In genomic region chrX:75522565-75523411, GRCh38 we compare ENCODE assay signal across 8 cellular contexts. TPM values are rescaled to one million over a fixed set of nuclear protein-coding genes. Genes with fewer than 3 reads are reported as not detected.
A peak's percentile ranks its signal among the peaks of the same experiment; 100 is the strongest.
DNase-seq lines count a peak whose midpoint lies in the region; ATAC-seq and TF ChIP-seq lines count a peak whose summit lies in the region.

ZDHHC15 (minus strand) TSS chrX:75523037; CDS start chrX:75523024, 13 bp downstream.

- H3K27ac ChIP-seq in PC-3 (ENCODE audit: low read length) = no peak within 1 kb of the TSS
- no peak within 1 kb of the TSS for H3K27ac ChIP-seq in osteoblast (ENCODE audit: low read depth, low read length)
- peak within 1 kb of the TSS; percentile 77 to 82 for H3K27ac ChIP-seq in tibial artery

- H3K79me2 ChIP-seq in PC-3 (ENCODE audit: low read length) (no peaks in the 10 kb centered on the region), osteoblast (ENCODE audit: insufficient read depth, low read length) (no peaks in the 10 kb centered on the region)

- no peak within 1 kb of the TSS for H3K9ac ChIP-seq in PC-3 (ENCODE audit: low read length)

- TF ChIP-seq CTCF in PC-3 (conservative IDR thresholded peaks at IDR 0.05; ENCODE audit: low read depth, low read length) = no peak
- no peak for TF ChIP-seq CTCF in osteoblast (IDR thresholded peaks at IDR 0.05; ENCODE audit: extremely low read depth, low read depth, low read length)
- no peak for TF ChIP-seq CTCF in tibial artery (IDR thresholded peaks at IDR 0.05)

- DNase-seq in PC-3 (peak; percentile 1), Right ventricle myocardium superior (peak; percentile 71), osteoblast (ENCODE audit: insufficient read length, low spot score, missing footprints) (peak; percentile 11), tibial artery (peak; percentile 63 to 79), GOT3 (lab: John Stamatoyannopoulos, UW) (no peak), SIG-M5 treated with dmso at 0.1 percent for 504 hours (lab: John Stamatoyannopoulos, UW; ENCODE audit: unreplicated experiment) (no peak)
- DNase-seq in activated naive CD4-positive, alpha-beta T cell treated with anti-CD3 and anti-CD28 coated beads, Interleukin-2, amount 50 U/mL, for 16 hours = peak; percentile 65

- no TSS peak for BruUV-seq in PC-3 (replicated peaks; lab: Mats Ljungman, UMichigan)

- H4K20me1 ChIP-seq in PC-3 (ENCODE audit: low read length) = no peaks in the 10 kb centered on the region
- no peaks in the 10 kb centered on the region for H4K20me1 ChIP-seq in osteoblast (ENCODE audit: insufficient read depth, low read length)

- intact Hi-C loops in PC-3 (cut with micrococcal nuclease) (no loop called here), Right ventricle myocardium superior (cut with DNase I) (no loop called here), tibial artery (cut with DNase I; ENCODE audit: low total_unique reads) (no loop called here)

- ATAC-seq in GM19351 (IDR thresholded peaks at IDR 0.05; ENCODE audit: unreplicated experiment) (peak; percentile 80), PC-3 (peak; percentile 29), Right ventricle myocardium superior (ENCODE audit: poor library complexity) (peak; percentile 98)

- H3K9me2 ChIP-seq in PC-3 (replicated peaks; ENCODE audit: low read length) = no peaks in the 10 kb centered on the region

- POLR2A ChIA-PET in PC-3 (lab: Charles Lee; ENCODE audit: unreplicated experiment) = no interaction called here

- CTCF ChIA-PET in PC-3 (lab: Charles Lee) = no interaction called here

- H2AFZ ChIP-seq in PC-3 (ENCODE audit: low read length) (peak within 1 kb of the TSS; percentile 63; the same call in 1 of the 2 replicates), osteoblast (ENCODE audit: low read length) (peak within 1 kb of the TSS; percentile 68)

- H3K36me3 ChIP-seq in PC-3 (ENCODE audit: low read depth, low read length) = no peaks in the 10 kb centered on the region
- no peaks in the 10 kb centered on the region for H3K36me3 ChIP-seq in osteoblast (ENCODE audit: insufficient read depth, low read length)
- no peaks in the 10 kb centered on the region for H3K36me3 ChIP-seq in tibial artery

- peak within 1 kb of the TSS; percentile 63 for H3K4me2 ChIP-seq in PC-3 (ENCODE audit: low read length)
- peak within 1 kb of the TSS; percentile 36 for H3K4me2 ChIP-seq in osteoblast (ENCODE audit: insufficient read depth, low read length)

- no peaks in the 10 kb centered on the region for H3F3A ChIP-seq in PC-3 (ENCODE audit: low read length, unreplicated experiment)

- H3K27me3 ChIP-seq in PC-3 (ENCODE audit: low read length) (no peaks in the 10 kb centered on the region), osteoblast (ENCODE audit: insufficient read depth, low read length) (no peaks in the 10 kb centered on the region), tibial artery (no peaks in the 10 kb centered on the region)

- H3K4me1 ChIP-seq in PC-3 (ENCODE audit: insufficient read depth, low read length) (no peaks in the 10 kb centered on the region), osteoblast (ENCODE audit: insufficient read depth, low read length) (no peaks in the 10 kb centered on the region), tibial artery (peaks cover 0 to 8% (median 2%) of the 10 kb centered on the region in 4 donors)

- H3K9me3 ChIP-seq in PC-3 (ENCODE audit: low read length) (no peaks in the 10 kb centered on the region), osteoblast (ENCODE audit: low read depth, low read length) (no peaks in the 10 kb centered on the region), tibial artery (peaks cover 0 to 7% (median 6%) of the 10 kb centered on the region in 3 donors)

- H3K4me3 ChIP-seq in PC-3 (ENCODE audit: low read length) = peak within 1 kb of the TSS; percentile 50
- peak within 1 kb of the TSS; percentile 35 for H3K4me3 ChIP-seq in osteoblast (ENCODE audit: insufficient read depth, low read length)
- H3K4me3 ChIP-seq in tibial artery = peak within 1 kb of the TSS; percentile 57 to 61

RNA-seq across cellular contexts. Expression of gene ZDHHC15, which starts in this region (rescaled TPM):
- total RNA-seq in PC-3 (2014; rRNA removed) = not detected in 2 replicates
- total RNA-seq in Right ventricle myocardium superior = 2.8 TPM
- 0.59 and 1.1 TPM in 2 replicates for total RNA-seq in osteoblast

Comparison
In these comparisons a context has a peak if more than half of its experiments do, and no peak if none do; other contexts are left out.
1. Peak in DNase-seq, ATAC-seq, H3K4me3 ChIP-seq and H3K4me2 ChIP-seq in PC-3; RNA of the gene not detected or under 1 TPM.
2. ATAC-seq: peak in every context shown above with its lines; median percentile 98 in Right ventricle myocardium superior; 80 in GM19351; 29 in PC-3.
3. DNase-seq: peak in activated naive CD4-positive, alpha-beta T cell treated with anti-CD3 and anti-CD28 coated beads, Interleukin-2, amount 50 U/mL, for 16 hours (single experiment), Right ventricle myocardium superior (single experiment), osteoblast (single experiment) and tibial artery (2 of 2); none in GOT3 (single experiment) and SIG-M5 treated with dmso at 0.1 percent for 504 hours (single experiment).
4. H3K27ac ChIP-seq: peak in tibial artery (2 of 2); none in PC-3 (single experiment) and osteoblast (single experiment).
5. Peak in every context shown above with its lines, with median percentiles within 50 percentile points of each other: H3K4me3 ChIP-seq.